9 cellular contexts compared by ENCODE assay signal in the genomic region with DNA sequence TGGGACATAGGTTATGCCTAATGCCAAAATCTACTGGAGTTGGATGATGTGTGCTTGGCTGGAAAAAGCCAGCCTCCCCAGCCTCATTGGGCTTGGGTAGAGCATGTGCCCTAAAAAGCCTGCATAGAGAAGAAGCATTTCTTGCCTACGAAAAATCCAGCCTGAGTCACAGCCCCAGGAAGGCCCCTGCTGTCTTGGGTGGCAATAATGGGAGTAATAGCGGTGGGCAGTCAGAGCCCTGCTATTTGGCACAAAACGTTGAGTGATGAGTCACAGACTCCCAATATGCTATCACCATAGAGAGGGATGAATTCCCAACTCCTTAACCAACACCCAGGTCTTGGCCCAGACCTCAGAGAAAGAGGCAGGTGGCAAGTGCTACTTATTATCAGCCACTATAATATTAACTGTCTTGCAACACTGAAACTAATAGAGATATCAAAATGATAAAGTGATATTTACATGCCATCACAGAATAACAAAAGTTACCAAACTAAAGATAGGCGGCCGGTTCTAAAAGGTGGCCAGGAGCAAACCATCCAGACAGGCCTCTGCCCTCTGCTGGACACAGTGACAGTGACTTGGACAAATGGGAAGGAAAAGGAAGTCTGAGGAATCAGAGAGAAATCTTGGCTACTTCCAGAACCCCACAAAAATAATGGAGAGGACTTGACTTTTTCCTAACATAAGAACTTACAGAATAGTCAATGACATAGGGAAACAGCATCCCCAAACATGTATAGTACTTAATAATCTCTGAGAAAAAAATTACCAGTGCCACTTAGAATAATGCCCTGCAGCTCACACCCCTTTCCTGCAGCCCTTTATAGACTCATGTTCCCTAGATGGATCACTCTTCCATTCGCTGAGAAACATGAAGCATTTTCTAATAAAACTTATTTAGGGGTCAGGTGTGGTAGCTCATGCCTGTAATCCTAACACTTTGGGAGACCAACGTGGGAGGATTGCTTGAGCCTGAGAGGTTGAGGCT. TPM values are rescaled to one million over a fixed set of nuclear protein-coding genes. Genes with fewer than 3 reads are reported as not detected.
A peak's percentile ranks its signal among the peaks of the same experiment; 100 is the strongest.
DNase-seq lines count a peak whose midpoint lies in the region; ATAC-seq and TF ChIP-seq lines count a peak whose summit lies in the region.
"Had no signal": no experiment of that assay in that cellular context is flagged by ENCODE, and none has a peak within 500 bp of the region (broad histone marks: within the 10 kb centered on the region; RNA-seq: fewer than 3 reads in every experiment).

No MANE protein-coding gene starts in this region.

- H3K9me3 Mint-ChIP-seq in stimulated activated memory B cell treated with anti-CD40 and anti-IgM and Interleukin-4, amounts not matched to agents 10 μg/mL and 1 μg/mL and 100 μg/mL, for 72 hours, result no peaks in the 10 kb centered on the region
- H3K9me3 Mint-ChIP-seq: activated naive CD8-positive, alpha-beta T cell treated with anti-CD3 and anti-CD28 coated beads, Interleukin-2, amount 10 ng/mL, durations not matched to agents 7 days and 5 days had no signal

- H3K27me3 Mint-ChIP-seq in stimulated activated memory B cell treated with anti-CD40 and anti-IgM and Interleukin-4, amounts not matched to agents 10 μg/mL and 1 μg/mL and 100 μg/mL, for 72 hours, result no peaks in the 10 kb centered on the region
- H3K27me3 Mint-ChIP-seq: activated naive CD8-positive, alpha-beta T cell treated with anti-CD3 and anti-CD28 coated beads, Interleukin-2, amount 10 ng/mL, durations not matched to agents 7 days and 5 days had no signal

- DNase-seq in choroid plexus epithelial cell (ENCODE audit: low read depth), result peak; percentile 69
- DNase-seq in mesenteric fat pad (ENCODE audit: low spot score), result no peak
- DNase-seq: activated naive CD8-positive, alpha-beta T cell treated with anti-CD3 and anti-CD28 coated beads, Interleukin-2, amount 10 ng/mL, durations not matched to agents 7 days and 5 days had no signal

- no peaks in the 10 kb centered on the region for H3K9me3 ChIP-seq in BLaER1 treated with 17β-estradiol and CSF1 and Interleukin-3, amounts not matched to agents 10 nM and 100 nM (replicated peaks in 1 of 11)
- no peaks in the 10 kb centered on the region for H3K9me3 ChIP-seq in muscle layer of duodenum (ENCODE audit: control insufficient read depth in 1 of 2, low read length in 2 of 2)

- no peak overlapping the region; a peak in 1 of 20 replicates for H3K4me3 ChIP-seq in BLaER1 treated with 17β-estradiol and CSF1 and Interleukin-3, amounts not matched to agents 10 nM and 100 nM
- no peak overlapping the region for H3K4me3 ChIP-seq in choroid plexus epithelial cell (ENCODE audit: low read depth, low read length)
- no peak overlapping the region for H3K4me3 ChIP-seq in muscle layer of duodenum (ENCODE audit: low read depth in 1 of 2, low read length in 2 of 2)

- peaks cover 5% of the 10 kb centered on the region for H3K4me1 Mint-ChIP-seq in stimulated activated memory B cell treated with anti-CD40 and anti-IgM and Interleukin-4, amounts not matched to agents 10 μg/mL and 1 μg/mL and 100 μg/mL, for 72 hours

- no peak overlapping the region for H3K4me3 Mint-ChIP-seq in stimulated activated memory B cell treated with anti-CD40 and anti-IgM and Interleukin-4, amounts not matched to agents 10 μg/mL and 1 μg/mL and 100 μg/mL, for 72 hours
- H3K4me3 Mint-ChIP-seq: activated naive CD8-positive, alpha-beta T cell treated with anti-CD3 and anti-CD28 coated beads, Interleukin-2, amount 10 ng/mL, durations not matched to agents 7 days and 5 days had no signal

- H4K20me1 ChIP-seq in BLaER1 treated with 17β-estradiol and CSF1 and Interleukin-3, amounts not matched to agents 10 nM and 100 nM, result no peaks in the 10 kb centered on the region

- H3K27ac Mint-ChIP-seq in stimulated activated memory B cell treated with anti-CD40 and anti-IgM and Interleukin-4, amounts not matched to agents 10 μg/mL and 1 μg/mL and 100 μg/mL, for 72 hours, result no peak overlapping the region
- H3K27ac Mint-ChIP-seq: activated naive CD8-positive, alpha-beta T cell treated with anti-CD3 and anti-CD28 coated beads, Interleukin-2, amount 10 ng/mL, durations not matched to agents 7 days and 5 days had no signal

- TF ChIP-seq CTCF in LNCAP (IDR thresholded peaks at IDR 0.05) (peak; percentile 75), choroid plexus epithelial cell (conservative IDR thresholded peaks at IDR 0.05; ENCODE audit: low read depth, low read length) (peak; percentile 59)

- no peaks in the 10 kb centered on the region for H3K27me3 ChIP-seq in BLaER1 treated with 17β-estradiol and CSF1 and Interleukin-3, amounts not matched to agents 10 nM and 100 nM
- no peaks in the 10 kb centered on the region for H3K27me3 ChIP-seq in muscle layer of duodenum (ENCODE audit: low read depth, low read length)

- H3K9ac ChIP-seq in BLaER1 treated with 17β-estradiol and CSF1 and Interleukin-3, amounts not matched to agents 10 nM and 100 nM, result peak overlapping the region in 4 of 11 experiments; percentile 34 to 59 (median 52); a peak in 7 of 22 replicates

- ATAC-seq in GM18873 (IDR thresholded peaks at IDR 0.05; ENCODE audit: low FRiP score, unreplicated experiment) (no peak), HG03460 (IDR thresholded peaks at IDR 0.05; ENCODE audit: unreplicated experiment) (no peak)
- no peak for ATAC-seq in stimulated activated memory B cell treated with anti-CD40 and anti-IgM and Interleukin-4, amounts not matched to agents 10 μg/mL and 1 μg/mL and 100 μg/mL, for 72 hours

- peak overlapping the region in 6 of 11 experiments; percentile 67 to 93 (median 86); a peak in 12 of 22 replicates for H3K4me2 ChIP-seq in BLaER1 treated with 17β-estradiol and CSF1 and Interleukin-3, amounts not matched to agents 10 nM and 100 nM

- peaks cover 43% of the 10 kb centered on the region for H3K36me3 Mint-ChIP-seq in stimulated activated memory B cell treated with anti-CD40 and anti-IgM and Interleukin-4, amounts not matched to agents 10 μg/mL and 1 μg/mL and 100 μg/mL, for 72 hours

- H3K27ac ChIP-seq in BLaER1 treated with 17β-estradiol and CSF1 and Interleukin-3, amounts not matched to agents 10 nM and 100 nM, result peak overlapping the region in 8 of 11 experiments; percentile 12 to 83 (median 71); a peak in 12 of 22 replicates
- H3K27ac ChIP-seq in muscle layer of duodenum (ENCODE audit: low read length), result peak overlapping the region; percentile 59

- peaks cover 0 to 22% (median 15%) of the 10 kb centered on the region in 11 experiments; a peak in 12 of 22 replicates for H3K36me3 ChIP-seq in BLaER1 treated with 17β-estradiol and CSF1 and Interleukin-3, amounts not matched to agents 10 nM and 100 nM
- H3K36me3 ChIP-seq in muscle layer of duodenum (ENCODE audit: control insufficient read depth in 1 of 2, insufficient read depth in 2 of 2, low read length in 2 of 2), result peaks cover 10 to 24% of the 10 kb centered on the region in 2 donors

- H3K4me1 ChIP-seq in BLaER1 treated with 17β-estradiol and CSF1 and Interleukin-3, amounts not matched to agents 10 nM and 100 nM, result peaks cover 14 to 49% (median 43%) of the 10 kb centered on the region in 10 experiments
- H3K4me1 ChIP-seq in muscle layer of duodenum (ENCODE audit: control insufficient read depth in 1 of 2, insufficient read depth in 2 of 2, low read length in 2 of 2), result peaks cover 8 to 21% of the 10 kb centered on the region in 2 donors

RNA-seq across cellular contexts. Expression of gene MUC13, which starts 51.9 kb away (rescaled TPM):
- 0.58 TPM for total RNA-seq in mesenteric fat pad
- total RNA-seq: activated naive CD8-positive, alpha-beta T cell treated with anti-CD3 and anti-CD28 coated beads, Interleukin-2, amount 10 ng/mL, durations not matched to agents 7 days and 5 days had no signal
